ENCODE assay signal across 8 cellular contexts in genomic region chr6:89145962-89146747, GRCh38. TPM values are rescaled to one million over a fixed set of nuclear protein-coding genes. Genes with fewer than 3 reads are reported as not detected.
DNase-seq lines count a peak whose midpoint lies in the region; ATAC-seq and TF ChIP-seq lines count a peak whose summit lies in the region.

Gene PM20D2, plus strand, starts transcription at chr6:89146055. Its CDS starts 90 bp downstream, at chr6:89146145.

- peaks cover 0 to 10% of the 10 kb centered on the region in 2 experiments for H3K36me3 ChIP-seq in SK-N-SH (replicated peaks in 1 of 2; ENCODE audit: control insufficient read depth in 1 of 2, insufficient read depth in 2 of 2, low read length in 1 of 2)
- peaks cover 0 to 25% of the 10 kb centered on the region in 2 donors for H3K36me3 ChIP-seq in psoas muscle (ENCODE audit: insufficient read depth in 1 of 2, low read depth in 1 of 2)
- no peaks in the 10 kb centered on the region for H3K36me3 ChIP-seq in urinary bladder (ENCODE audit: insufficient read depth)

- H3K9me3 Mint-ChIP-seq in IgD-negative memory B cell: no peaks in the 10 kb centered on the region
- no peaks in the 10 kb centered on the region for H3K9me3 Mint-ChIP-seq in activated naive CD4-positive, alpha-beta T cell treated with anti-CD3 and anti-CD28 coated beads, Interleukin-2, amount 50 U/mL, for 72 hours

- no peaks in the 10 kb centered on the region for H3K9me2 ChIP-seq in SK-N-SH

- H3K27ac Mint-ChIP-seq in IgD-negative memory B cell: peak within 1 kb of the TSS; percentile 18 to 95 (median 83)
- H3K27ac Mint-ChIP-seq in activated naive CD4-positive, alpha-beta T cell treated with anti-CD3 and anti-CD28 coated beads, Interleukin-2, amount 50 U/mL, for 72 hours: peak within 1 kb of the TSS; percentile 96 to 99

- H3K27ac ChIP-seq in SK-N-SH (ENCODE audit: low read depth in 2 of 2, low read length in 1 of 2): peak within 1 kb of the TSS; percentile 69 to 79
- H3K27ac ChIP-seq in psoas muscle: peak within 1 kb of the TSS; percentile 100
- peak within 1 kb of the TSS; percentile 76 for H3K27ac ChIP-seq in urinary bladder (ENCODE audit: low read depth)

- H3K4me1 Mint-ChIP-seq in IgD-negative memory B cell: peaks cover 19 to 34% (median 30%) of the 10 kb centered on the region in 3 donors

- H3K27me3 Mint-ChIP-seq in IgD-negative memory B cell: no peaks in the 10 kb centered on the region

- ATAC-seq in GM21619 (IDR thresholded peaks at IDR 0.05; ENCODE audit: unreplicated experiment) (peak; percentile 61), psoas muscle (peak; percentile 83 to 88 (median 86))
- ATAC-seq in activated naive CD4-positive, alpha-beta T cell treated with anti-CD3 and anti-CD28 coated beads, Interleukin-2, amount 50 U/mL, for 72 hours: peak; percentile 76 to 77

- CTCF ChIA-PET in SK-N-SH (lab: Yijun Ruan, JAX): interaction anchor here (0.7 to 2.4 kb wide), 8 partner anchors 12 to 226 kb away, joined by 3 to 9 read pairs (median 4); partner anchors contain the start of gene SRSF12

- H3K9me3 ChIP-seq in SK-N-SH (no peaks in the 10 kb centered on the region), psoas muscle (no peaks in the 10 kb centered on the region)

- peak within 1 kb of the TSS; percentile 93 to 98 (median 96) for H3K4me3 Mint-ChIP-seq in IgD-negative memory B cell

- H3K36me3 Mint-ChIP-seq in IgD-negative memory B cell: peaks cover 5% of the 10 kb centered on the region
- peaks cover 24 to 27% of the 10 kb centered on the region in 2 donors for H3K36me3 Mint-ChIP-seq in activated naive CD4-positive, alpha-beta T cell treated with anti-CD3 and anti-CD28 coated beads, Interleukin-2, amount 50 U/mL, for 72 hours

- POLR2A ChIA-PET in SK-N-SH (lab: Yijun Ruan, JAX): interaction anchor here (1.2 to 2.3 kb wide), 3 partner anchors 29 to 66 kb away, joined by 3 to 8 read pairs (median 4); partner anchors contain the start of gene PNRC1

- TF ChIP-seq CTCF in SK-N-SH (IDR thresholded peaks at IDR 0.05) (no peak), psoas muscle (IDR thresholded peaks at IDR 0.05) (no peak)

- DNase-seq in ELF-1 (ENCODE audit: low read depth, low spot score) (peak; percentile 81), SK-N-SH (peak; percentile 97), cardiac septum (ENCODE audit: low spot score) (peak; percentile 88), psoas muscle (peak; percentile 74 to 84)
- DNase-seq in activated naive CD4-positive, alpha-beta T cell treated with anti-CD3 and anti-CD28 coated beads, Interleukin-2, amount 50 U/mL, for 72 hours (ENCODE audit: low spot score in 2 of 2): peak; percentile 70 to 76

- intact Hi-C loops in cardiac septum (cut with DNase I) (loop anchor here (2.0 to 10.0 kb wide), 2 partner anchors 63 to 209 kb away; partner anchors contain the start of gene UBE2J1), psoas muscle (cut with DNase I) (loop anchor here (2.0 to 10.0 kb wide), 2 partner anchors 63 to 111 kb away; no protein-coding TSS in a partner anchor)

- no peaks in the 10 kb centered on the region for H4K20me1 ChIP-seq in SK-N-SH (ENCODE audit: insufficient read depth)

- peaks cover 13% of the 10 kb centered on the region for H3F3A ChIP-seq in SK-N-SH (replicated peaks; ENCODE audit: insufficient read depth)

- peak within 1 kb of the TSS; percentile 83 for H2AFZ ChIP-seq in SK-N-SH (ENCODE audit: low read depth)

- TF ChIP-seq EP300 in SK-N-SH (IDR thresholded peaks at IDR 0.05; ENCODE audit: borderline replicate concordance in 1 of 2, low read depth in 1 of 2, low read length in 1 of 2): no peak

- H3K79me2 ChIP-seq in SK-N-SH (ENCODE audit: insufficient read depth): peaks cover 16% of the 10 kb centered on the region

- H3K4me1 ChIP-seq in SK-N-SH (ENCODE audit: control insufficient read depth in 1 of 2, insufficient read depth in 2 of 2, low read depth in 1 of 2, low read length in 1 of 2) (peaks cover 0 to 5% of the 10 kb centered on the region in 2 experiments; a peak in 3 of 4 replicates), psoas muscle (peaks cover 5% of the 10 kb centered on the region), urinary bladder (ENCODE audit: insufficient read depth) (no peaks in the 10 kb centered on the region)

- H3K9ac ChIP-seq in SK-N-SH: peak within 1 kb of the TSS; percentile 87

- peak within 1 kb of the TSS; percentile 99 for H3K4me2 ChIP-seq in SK-N-SH

- H3K27me3 ChIP-seq in SK-N-SH (ENCODE audit: insufficient read depth): no peaks in the 10 kb centered on the region
- no peaks in the 10 kb centered on the region for H3K27me3 ChIP-seq in psoas muscle (ENCODE audit: insufficient read depth in 3 of 3, low read length in 2 of 3)

- no CpG with 5 or more reads among the region's 103 CpGs for WGBS in SK-N-SH (ENCODE audit: low lambda C conversion rate)
- WGBS in psoas muscle, 3 donors: 0 to 1% (median 0%) methylated on average over 61 to 103 of the region's 103 CpGs
- under 1% methylated on average over 103 of the region's 103 CpGs for WGBS in urinary bladder

- TF ChIP-seq RAD21 in SK-N-SH (IDR thresholded peaks at IDR 0.05; ENCODE audit: low read length): no peak

- H3K4me3 ChIP-seq in SK-N-SH (ENCODE audit: low read depth in 2 of 2, low read length in 1 of 2): peak within 1 kb of the TSS; percentile 69 to 86
- peak within 1 kb of the TSS; percentile 95 for H3K4me3 ChIP-seq in psoas muscle
- H3K4me3 ChIP-seq in urinary bladder (ENCODE audit: low read depth, low read length): peak within 1 kb of the TSS; percentile 88

TF ChIP-seq in SK-N-SH, 30 proteins besides CTCF, POLR2A, EP300 and RAD21:
- peak; percentile 74 for TF ChIP-seq MAX (IDR thresholded peaks at IDR 0.05; ENCODE audit: low read depth)
- no peak for TF ChIP-seq NFIC (IDR thresholded peaks at IDR 0.05; ENCODE audit: borderline replicate concordance)
- no peak for TF ChIP-seq EZH2phosphoT487 (IDR thresholded peaks at IDR 0.05; ENCODE audit: borderline replicate concordance, low read depth)
- peak; percentile 77 for TF ChIP-seq NRF1 (IDR thresholded peaks at IDR 0.05; ENCODE audit: low read depth, low read length)
- TF ChIP-seq RCOR1 (IDR thresholded peaks at IDR 0.05; ENCODE audit: low read length): no peak
- TF ChIP-seq SIN3A (IDR thresholded peaks at IDR 0.05; ENCODE audit: borderline replicate concordance, low read depth, low read length): peak; percentile 39; the same call in 1 of the 2 replicates
- TF ChIP-seq TAF1 (IDR thresholded peaks at IDR 0.05; ENCODE audit: borderline replicate concordance, low read depth, low read length): peak; percentile 35; the same call in 1 of the 2 replicates
- TF ChIP-seq MXI1 (IDR thresholded peaks at IDR 0.05; ENCODE audit: low read depth, low read length): peak; percentile 87
- TF ChIP-seq ELF1 (IDR thresholded peaks at IDR 0.05): no peak
- peak; percentile 37 for TF ChIP-seq POLR2AphosphoS5 (IDR thresholded peaks at IDR 0.05; ENCODE audit: low read depth, low read length)

RNA-seq across cellular contexts. Expression of gene PM20D2, which starts in this region (rescaled TPM):
- polyA plus RNA-seq in IgD-negative memory B cell (16.0 TPM), SK-N-SH (2012; rRNA removed) (6.2 and 8.4 TPM in 2 replicates), psoas muscle (10 to 100 TPM in 1 of 3 donors, 1 to 10 TPM in 2; 2.7 to 24.2 (median 7.0) TPM), urinary bladder (16.1 TPM)
- polyA plus RNA-seq in SK-N-SH (2012; cell fraction: cytosol; rRNA removed): 9.4 and 9.6 TPM in 2 replicates
- 5.0 and 8.0 TPM in 2 replicates for polyA plus RNA-seq in SK-N-SH (2012; cell fraction: nucleus; rRNA removed)
- total RNA-seq in activated naive CD4-positive, alpha-beta T cell treated with anti-CD3 and anti-CD28 coated beads, Interleukin-2, amount 50 U/mL, for 72 hours: 10 to 100 TPM in 1 of 2 donors, 1 to 10 TPM in 1; 5.5 to 17.6 TPM
- total RNA-seq in cardiac septum (13.0 TPM), psoas muscle (10 to 100 TPM; 13.1 to 56.2 (median 25.0) TPM), urinary bladder (31.3 TPM)

Comparison
In these comparisons a context has a peak if more than half of its experiments do, and no peak if none do; other contexts are left out.
1. Peak in every context shown above with its lines: DNase-seq, ATAC-seq, H3K4me3 ChIP-seq and H3K27ac ChIP-seq.